Comparison of ENCODE assay signal across 18 cellular contexts in the genomic region with DNA sequence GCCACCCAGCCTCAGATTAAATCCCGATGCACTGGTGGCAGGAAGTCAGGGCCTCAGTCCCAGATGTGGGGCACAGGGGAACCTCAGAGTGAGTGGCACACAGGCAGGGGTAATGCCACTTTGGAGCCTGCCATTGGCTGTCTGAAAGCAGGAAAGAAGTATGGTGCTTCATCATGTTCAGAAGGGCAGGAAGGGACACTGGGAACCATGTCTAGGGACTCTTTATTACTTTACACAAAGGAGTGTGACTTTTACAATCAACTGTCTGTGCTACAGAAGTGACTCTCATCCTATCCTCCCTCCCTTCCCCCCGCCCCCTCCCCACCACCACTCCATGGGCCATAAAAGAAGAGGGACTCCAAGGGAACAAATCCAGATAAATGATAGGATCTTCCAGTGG. TPM values are rescaled to one million over a fixed set of nuclear protein-coding genes. Genes with fewer than 3 reads are reported as not detected.
DNase-seq lines count a peak whose midpoint lies in the region; ATAC-seq and TF ChIP-seq lines count a peak whose summit lies in the region.
"Had no signal": no experiment of that assay in that cellular context is flagged by ENCODE, and none has a peak within 500 bp of the region (broad histone marks: within the 10 kb centered on the region; RNA-seq: fewer than 3 reads in every experiment).

No MANE protein-coding gene starts in this region.

- H3K9me3 Mint-ChIP-seq in memory B cell = no peaks in the 10 kb centered on the region
- H3K9me3 Mint-ChIP-seq in type B pancreatic cell = no peaks in the 10 kb centered on the region
- H3K9me3 Mint-ChIP-seq: HFFc6 had no signal

- no peaks in the 10 kb centered on the region; the same call in 1 of the 2 replicates for H3K27me3 ChIP-seq in HUES6 (ENCODE audit: control insufficient read depth, insufficient read depth, low read length)
- H3K27me3 ChIP-seq in RWPE2 (ENCODE audit: insufficient read depth, poor library complexity, severe bottlenecking) = no peaks in the 10 kb centered on the region
- H3K27me3 ChIP-seq: Peyer's patch had no signal

- H3K36me3 ChIP-seq in HUES6 (ENCODE audit: control insufficient read depth, insufficient read depth, low read length) (no peaks in the 10 kb centered on the region), RWPE2 (ENCODE audit: low read depth) (peaks cover under 1% of the 10 kb centered on the region; the same call in 1 of the 2 replicates)
- H3K36me3 ChIP-seq: Peyer's patch had no signal

- H3K4me1 Mint-ChIP-seq in memory B cell (peaks cover 42% of the 10 kb centered on the region), type B pancreatic cell (ENCODE audit: unreplicated experiment) (peaks cover 17% of the 10 kb centered on the region)

- H3K27ac Mint-ChIP-seq in memory B cell (peak overlapping the region; percentile 42), type B pancreatic cell (no peak overlapping the region)
- H3K27ac Mint-ChIP-seq: HFFc6 had no signal

- no peak for TF ChIP-seq CTCF in RWPE2 (IDR thresholded peaks at IDR 0.05; ENCODE audit: poor library complexity, severe bottlenecking)
- TF ChIP-seq CTCF in type B pancreatic cell (conservative IDR thresholded peaks at IDR 0.05) = no peak
- TF ChIP-seq CTCF in GM13976 (IDR thresholded peaks at IDR 0.05; ENCODE audit: borderline replicate concordance, control extremely low read depth, extremely low read depth, insufficient read depth, missing control alignments) = no peak

- H3K4me1 ChIP-seq in HUES6 (ENCODE audit: control insufficient read depth, insufficient read depth, low read length) = peaks cover 65% of the 10 kb centered on the region
- peaks cover 35% of the 10 kb centered on the region for H3K4me1 ChIP-seq in RWPE2 (ENCODE audit: insufficient read depth, poor library complexity, severe bottlenecking)
- H3K4me1 ChIP-seq: Peyer's patch had no signal

- no peak overlapping the region for H3K4me3 Mint-ChIP-seq in memory B cell
- peak overlapping the region; percentile 16 for H3K4me3 Mint-ChIP-seq in type B pancreatic cell
- H3K4me3 Mint-ChIP-seq: HFFc6 had no signal

- in situ Hi-C loops in GM13976 (cut with MboI; ENCODE audit: low sequenced_read_pairs, unreplicated experiment) = no loop called here

- H3K36me3 Mint-ChIP-seq in memory B cell = peaks cover 2% of the 10 kb centered on the region
- H3K36me3 Mint-ChIP-seq in type B pancreatic cell = no peaks in the 10 kb centered on the region
- H3K36me3 Mint-ChIP-seq: CD4-positive, CD25-positive, alpha-beta regulatory T cell had no signal

- ATAC-seq in RWPE2 (ENCODE audit: low read depth) = no peak
- no peak for ATAC-seq in memory B cell (ENCODE audit: low read depth)
- no peak for ATAC-seq in GM19467 (IDR thresholded peaks at IDR 0.05; ENCODE audit: unreplicated experiment)
- ATAC-seq: HepG2 had no signal

- no peak overlapping the region for H3K4me3 ChIP-seq in HUES6 (ENCODE audit: low read depth, low read length)
- H3K4me3 ChIP-seq in RWPE2 (ENCODE audit: severe bottlenecking) = no peak overlapping the region
- H3K4me3 ChIP-seq: Peyer's patch had no signal

- H3K9ac ChIP-seq in HUES6 (ENCODE audit: low read length) = no peak overlapping the region

- H3K9me3 ChIP-seq in HUES6 (ENCODE audit: control insufficient read depth, insufficient read depth, low read depth, low read length) (no peaks in the 10 kb centered on the region), RWPE2 (ENCODE audit: severe bottlenecking) (no peaks in the 10 kb centered on the region)
- H3K9me3 ChIP-seq: Peyer's patch had no signal

- H3K27me3 Mint-ChIP-seq in memory B cell = no peaks in the 10 kb centered on the region
- peaks cover 19% of the 10 kb centered on the region for H3K27me3 Mint-ChIP-seq in type B pancreatic cell

- no peak for DNase-seq in RWPE2 (ENCODE audit: low spot score)
- no peak for DNase-seq in memory B cell (ENCODE audit: low spot score in 2 of 2)
- no peak for DNase-seq in type B pancreatic cell (ENCODE audit: extremely low spot score, unreplicated experiment)
- DNase-seq in GM13976 (ENCODE audit: low spot score) = no peak
- DNase-seq in NCI-H1436 treated with DMSO at 0.1 percent for 48 hours (lab: John Stamatoyannopoulos, UW) = no peak
- DNase-seq: CD4-positive, CD25-positive, alpha-beta regulatory T cell; DMS79; HFFc6; KG1; NCI-H1417 treated with DMSO at 0.1 percent for 48 hours; NCI-H2029; NCI-H2171; NCI-H510A; Peyer's patch; SIG-M5 had no signal

- H3K27ac ChIP-seq in HUES6 (ENCODE audit: low read depth, low read length) = peak overlapping the region; percentile 25; the same call in 1 of the 2 replicates
- H3K27ac ChIP-seq in RWPE2 (ENCODE audit: poor library complexity, severe bottlenecking) = peak overlapping the region; percentile 99
- H3K27ac ChIP-seq: Peyer's patch had no signal

RNA-seq across cellular contexts. Expression of gene TMEM154, which starts 2.3 kb away (rescaled TPM):
- 11.1 and 70.9 TPM in 2 replicates for total RNA-seq in type B pancreatic cell (ENCODE audit: low replicate concordance)
- total RNA-seq: HepG2 had no signal
